17 cellular contexts compared by ENCODE assay signal in the genomic region with DNA sequence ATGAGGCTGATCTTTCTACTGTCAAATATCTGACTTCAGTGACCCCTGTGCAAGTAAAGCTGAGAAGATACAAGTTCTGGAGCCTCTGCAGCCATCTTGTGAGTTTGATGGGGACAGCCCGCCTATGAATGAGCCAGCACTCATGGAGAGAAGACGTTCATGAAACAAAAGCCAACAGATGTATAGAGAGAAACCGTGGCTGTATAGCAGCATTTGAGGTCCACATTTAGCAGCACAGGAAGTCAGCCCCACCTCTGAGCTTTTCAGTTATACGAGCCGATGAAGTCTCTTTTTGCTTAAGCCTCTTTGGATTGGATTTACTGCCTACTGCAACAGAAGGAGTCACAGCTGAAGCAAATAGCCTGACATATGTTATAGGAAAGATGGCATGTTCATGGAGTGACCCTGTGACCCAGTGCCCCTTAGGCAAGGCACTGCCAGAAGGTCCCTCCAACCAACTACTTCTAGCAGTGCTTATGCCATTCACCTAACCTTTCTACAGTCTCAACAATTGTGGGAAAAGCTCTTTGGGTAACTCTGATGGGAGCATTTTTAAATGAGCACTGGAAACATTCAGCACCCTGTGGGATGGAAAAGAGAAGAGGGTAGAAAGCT. TPM values are rescaled to one million over a fixed set of nuclear protein-coding genes. Genes with fewer than 3 reads are reported as not detected.
DNase-seq lines count a peak whose midpoint lies in the region; ATAC-seq and TF ChIP-seq lines count a peak whose summit lies in the region.
"Had no signal": no experiment of that assay in that cellular context is flagged by ENCODE, and none has a peak within 500 bp of the region (broad histone marks: within the 10 kb centered on the region; RNA-seq: fewer than 3 reads in every experiment).

No MANE protein-coding gene starts in this region.

- WGBS in tibial nerve, 2 donors = 70 to 78% methylated on average over 5 of the region's 5 CpGs

- no peak for TF ChIP-seq CTCF in GM12865 (IDR thresholded peaks at IDR 0.05; ENCODE audit: insufficient read depth, low read depth, low read length, missing control alignments)
- TF ChIP-seq CTCF in tibial nerve (IDR thresholded peaks at IDR 0.05) = no peak

- no peak overlapping the region for H3K4me3 ChIP-seq in GM12865 (ENCODE audit: low read depth, low read length)
- no peak overlapping the region for H3K4me3 ChIP-seq in tibial nerve
- H3K4me3 ChIP-seq: HAP-1, Peyer's patch had no signal

- DNase-seq in DMS 273 (lab: John Stamatoyannopoulos, UW; ENCODE audit: unreplicated experiment) = peak; percentile 24
- DNase-seq in GM12865 (ENCODE audit: low read depth) = peak; percentile 39
- DNase-seq in NCI-H82 (lab: John Stamatoyannopoulos, UW) = peak; percentile 95
- peak; percentile 27 for DNase-seq in cerebellum (ENCODE audit: low spot score)
- no peak for DNase-seq in tibial nerve (ENCODE audit: low spot score in 2 of 2)
- DNase-seq: DMS79 treated with DMSO at 0.1 percent for 48 hours, NCI-H1092 treated with DMSO at 0.1 percent for 48 hours, NCI-H1694 treated with DMSO at 0.1 percent for 48 hours, NCI-H345, Peyer's patch, Right ventricle myocardium superior had no signal

- H3K4me1 ChIP-seq in tibial nerve = peaks cover 0 to 32% (median 3%) of the 10 kb centered on the region in 4 donors
- H3K4me1 ChIP-seq: HAP-1 had no signal

- no peak for TF ChIP-seq EP300 in tibial nerve (IDR thresholded peaks at IDR 0.05)

- TF ChIP-seq POLR2A in tibial nerve (IDR thresholded peaks at IDR 0.05) = no peak

- ATAC-seq in GM19463 (IDR thresholded peaks at IDR 0.05; ENCODE audit: unreplicated experiment) (no peak), HG02623 (IDR thresholded peaks at IDR 0.05; ENCODE audit: unreplicated experiment) (no peak)
- ATAC-seq: SK-N-SH treated with all-trans-retinoic acid at 6 μM for 48 hours had no signal

- H3K9me3 ChIP-seq in tibial nerve = no peaks in the 10 kb centered on the region
- H3K9me3 ChIP-seq: HAP-1, Peyer's patch had no signal

- H3K27me3 ChIP-seq in tibial nerve = no peaks in the 10 kb centered on the region
- H3K27me3 ChIP-seq: Peyer's patch had no signal

- no peaks in the 10 kb centered on the region for H3K36me3 ChIP-seq in tibial nerve
- H3K36me3 ChIP-seq: HAP-1, Peyer's patch had no signal

- no peak overlapping the region for H3K27ac ChIP-seq in tibial nerve
- H3K27ac ChIP-seq: Peyer's patch had no signal

RNA-seq across cellular contexts. Expression of gene DLEU7, which starts 3.5 kb away (rescaled TPM):
- total RNA-seq in cerebellum = 8.6 TPM
- total RNA-seq in tibial nerve = 10 to 100 TPM in 2 of 4 donors, 1 to 10 TPM in 2; 6.7 to 43.5 (median 11.5) TPM
- total RNA-seq: HT1080; T-helper 1 cell treated with Interleukin-12 subunit alpha and Interleukin-12 subunit beta and Interleukin-4 antibody, amounts not matched to agents 30 ng/mL and 1 ng/mL, for 36 hours had no signal

Comparison
In these comparisons a context has a peak if more than half of its experiments do, and no peak if none do; other contexts are left out.
1. DNase-seq: peak in DMS 273 (single experiment), GM12865 (single experiment), NCI-H82 (single experiment) and cerebellum (single experiment); none in tibial nerve (0 of 2).